ENCODE assay signal across 8 cellular contexts in the genomic region with DNA sequence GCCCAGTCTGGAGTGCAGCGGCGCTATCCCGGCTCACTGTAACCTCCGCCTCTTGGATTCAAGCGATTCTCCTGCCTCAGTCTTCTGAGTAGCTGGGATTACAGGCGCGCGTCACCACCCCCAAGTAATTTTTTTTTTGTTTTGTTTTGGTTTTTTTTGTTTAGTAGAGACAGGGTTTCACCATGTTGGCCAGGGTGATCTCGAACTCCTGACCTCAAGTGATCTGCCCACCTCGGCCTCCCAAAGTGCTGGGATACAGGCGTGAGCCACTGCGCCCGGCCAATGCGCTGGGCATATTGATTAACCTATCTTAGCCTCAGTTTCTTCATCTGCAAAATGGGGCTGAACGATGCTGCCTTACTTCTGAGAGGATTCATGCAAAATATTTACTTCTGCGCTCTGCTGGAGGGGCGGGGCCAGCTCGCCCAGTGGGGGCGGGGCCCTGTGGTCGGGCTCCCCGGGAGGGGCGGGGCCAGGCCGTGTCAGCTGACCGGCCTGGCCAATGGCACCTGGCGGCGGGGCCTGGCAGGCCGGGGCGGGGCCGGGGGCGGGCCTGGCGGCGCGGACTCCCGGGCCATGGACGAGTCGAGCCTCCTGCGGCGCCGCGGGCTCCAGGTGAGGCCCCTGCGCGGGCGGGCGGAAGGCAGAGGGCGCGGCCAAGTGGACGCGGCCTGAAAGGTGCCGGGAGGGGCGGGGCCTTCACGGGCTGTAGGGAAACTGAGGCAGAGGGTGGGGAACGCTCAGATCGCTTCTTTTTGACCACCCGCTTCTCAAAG. TPM values are rescaled to one million over a fixed set of nuclear protein-coding genes. Genes with fewer than 3 reads are reported as not detected.
DNase-seq lines count a peak whose midpoint lies in the region; ATAC-seq and TF ChIP-seq lines count a peak whose summit lies in the region.

TSS of gene MAST3 (plus strand) at position 562 of the 776 bp plus-strand sequence. CDS start at position 577, 15 bp downstream.

- intact Hi-C loops in activated CD4-positive, alpha-beta T cell treated with anti-CD3 and anti-CD28 coated beads for 36 hours (cut with DNase I, micrococcal nuclease) = loop anchor here in 1 of 2 experiments (1.0 kb wide), 3 partner anchors 20 to 226 kb away; partner anchors contain the start of genes LSM4 and RAB3A

- peak within 1 kb of the TSS; percentile 39 for H3K27ac Mint-ChIP-seq in activated CD4-positive, alpha-beta T cell treated with anti-CD3 and anti-CD28 coated beads for 36 hours

- H3K36me3 Mint-ChIP-seq in activated CD4-positive, alpha-beta T cell treated with anti-CD3 and anti-CD28 coated beads for 36 hours (ENCODE audit: low read depth) = no peaks in the 10 kb centered on the region

- TF ChIP-seq CTCF in choroid plexus epithelial cell (conservative IDR thresholded peaks at IDR 0.05; ENCODE audit: low read depth, low read length) = no peak

- no peaks in the 10 kb centered on the region for H3K27me3 Mint-ChIP-seq in activated CD4-positive, alpha-beta T cell treated with anti-CD3 and anti-CD28 coated beads for 36 hours

- no peaks in the 10 kb centered on the region for H3K9me3 Mint-ChIP-seq in activated CD4-positive, alpha-beta T cell treated with anti-CD3 and anti-CD28 coated beads for 36 hours (ENCODE audit: low read depth)

- peak within 1 kb of the TSS; percentile 81 for H3K4me3 Mint-ChIP-seq in activated CD4-positive, alpha-beta T cell treated with anti-CD3 and anti-CD28 coated beads for 36 hours

- H3K4me1 Mint-ChIP-seq in activated CD4-positive, alpha-beta T cell treated with anti-CD3 and anti-CD28 coated beads for 36 hours = peaks cover 31% of the 10 kb centered on the region

- peak within 1 kb of the TSS; percentile 74 for H3K27ac ChIP-seq in layer of hippocampus (ENCODE audit: low read depth, low read length)

- peaks cover 3% of the 10 kb centered on the region for H3K27me3 ChIP-seq in layer of hippocampus (ENCODE audit: control insufficient read depth, insufficient read depth, low read length)

- CTCF ChIA-PET in activated CD4-positive, alpha-beta T cell treated with anti-CD3 and anti-CD28 coated beads for 36 hours (lab: Charles Lee) = interaction anchor here (0.5 to 1.0 kb wide), 6 partner anchors 13 to 183 kb away, joined by 3 to 4 read pairs (median 3); no protein-coding TSS in a partner anchor

- TF ChIP-seq POLR2A in GM10847 (IDR thresholded peaks at IDR 0.05; ENCODE audit: extremely low read depth, insufficient read length) = peak; percentile 66

- H3K4me3 ChIP-seq in choroid plexus epithelial cell (ENCODE audit: low read depth, low read length) = peak within 1 kb of the TSS; percentile 56

- POLR2A ChIA-PET in activated CD4-positive, alpha-beta T cell treated with anti-CD3 and anti-CD28 coated beads for 36 hours (lab: Charles Lee) = interaction anchor here (0.9 to 1.2 kb wide), 2 partner anchors 22 to 183 kb away, joined by 3 read pairs; no protein-coding TSS in a partner anchor

- peak; percentile 77 for DNase-seq in NCI-H2196 treated with DMSO at 0.1 percent for 48 hours (lab: John Stamatoyannopoulos, UW; ENCODE audit: unreplicated experiment)
- DNase-seq in activated CD4-positive, alpha-beta T cell treated with anti-CD3 and anti-CD28 coated beads for 36 hours = peak; percentile 96
- DNase-seq in choroid plexus epithelial cell (ENCODE audit: low read depth) = peak; percentile 86
- peak; percentile 92 for DNase-seq in stimulated activated CD4-positive, alpha-beta T cell treated with anti-CD3 and anti-CD28 coated beads, Interleukin-1b, Interleukin-23, amount 100 ng/mL, for 48 hours

- ATAC-seq in HG02678 (IDR thresholded peaks at IDR 0.05; ENCODE audit: unreplicated experiment) (peak; percentile 63), HG03159 (IDR thresholded peaks at IDR 0.05; ENCODE audit: unreplicated experiment) (no peak)
- peak; percentile 96 for ATAC-seq in activated CD4-positive, alpha-beta T cell treated with anti-CD3 and anti-CD28 coated beads for 36 hours

RNA-seq across cellular contexts. Expression of gene MAST3, which starts in this region (rescaled TPM):
- 10 to 100 TPM; 17.4 to 20.1 TPM for total RNA-seq in activated CD4-positive, alpha-beta T cell treated with anti-CD3 and anti-CD28 coated beads for 36 hours
